ENCODE assay signal across 8 cellular contexts in genomic region chr17:7573324-7574080, GRCh38. TPM values are rescaled to one million over a fixed set of nuclear protein-coding genes. Genes with fewer than 3 reads are reported as not detected.
A peak's percentile ranks its signal among the peaks of the same experiment; 100 is the strongest.
DNase-seq lines count a peak whose midpoint lies in the region; ATAC-seq, FAIRE-seq and TF ChIP-seq lines count a peak whose summit lies in the region.

No MANE protein-coding gene starts in this region.

- no peak for TF ChIP-seq CTCF in kidney (IDR thresholded peaks at IDR 0.05; ENCODE audit: borderline replicate concordance, extremely low read depth, insufficient read depth)

- no peaks in the 10 kb centered on the region for H3K27me3 ChIP-seq in BLaER1 treated with 17β-estradiol and CSF1 and Interleukin-3, amounts not matched to agents 10 nM and 100 nM

- peaks cover 0 to 4% (median 0%) of the 10 kb centered on the region in 11 experiments; a peak in 5 of 22 replicates for H3K9me3 ChIP-seq in BLaER1 treated with 17β-estradiol and CSF1 and Interleukin-3, amounts not matched to agents 10 nM and 100 nM (replicated peaks in 1 of 11)
- H3K9me3 ChIP-seq in kidney (ENCODE audit: control insufficient read depth in 1 of 2, low read length in 2 of 2), result no peaks in the 10 kb centered on the region

- peak overlapping the region; percentile 100 for H3K4me3 Mint-ChIP-seq in central memory CD8-positive, alpha-beta T cell

- H3K4me1 ChIP-seq in BLaER1 treated with 17β-estradiol and CSF1 and Interleukin-3, amounts not matched to agents 10 nM and 100 nM, result peaks cover 48 to 64% (median 58%) of the 10 kb centered on the region in 10 experiments
- peaks cover 12 to 23% of the 10 kb centered on the region in 2 donors for H3K4me1 ChIP-seq in kidney (ENCODE audit: control insufficient read depth in 1 of 2, insufficient read depth in 1 of 2, low read depth in 1 of 2, low read length in 2 of 2)

- peak overlapping the region; percentile 99 to 100 (median 100) for H3K9ac ChIP-seq in BLaER1 treated with 17β-estradiol and CSF1 and Interleukin-3, amounts not matched to agents 10 nM and 100 nM
- H3K9ac ChIP-seq in kidney (ENCODE audit: low read length in 2 of 2), result peak overlapping the region; percentile 93 to 97

- H3K4me3 ChIP-seq in BLaER1 treated with 17β-estradiol and CSF1 and Interleukin-3, amounts not matched to agents 10 nM and 100 nM, result peak overlapping the region; percentile 97 to 100 (median 99)
- peak overlapping the region; percentile 82 to 90 for H3K4me3 ChIP-seq in kidney (ENCODE audit: low read length in 2 of 2)

- peak; percentile 91 for DNase-seq in NCI-H2227 (lab: John Stamatoyannopoulos, UW; ENCODE audit: unreplicated experiment)
- DNase-seq in central memory CD8-positive, alpha-beta T cell (ENCODE audit: low spot score in 2 of 2), result peak; percentile 76 to 89
- DNase-seq in kidney, result peak; percentile 97
- DNase-seq in stimulated activated CD4-positive, alpha-beta T cell treated with anti-CD3 and anti-CD28 coated beads, Interleukin-12 subunit alpha, Interleukin-12 subunit beta, amount 100 ng/mL, for 4 hours, result peak; percentile 90

- no peaks in the 10 kb centered on the region for H3K27me3 Mint-ChIP-seq in central memory CD8-positive, alpha-beta T cell

- H3K27ac ChIP-seq in BLaER1 treated with 17β-estradiol and CSF1 and Interleukin-3, amounts not matched to agents 10 nM and 100 nM, result peak overlapping the region; percentile 99 to 100 (median 100)
- H3K27ac ChIP-seq in kidney (ENCODE audit: low read depth in 2 of 2, low read length in 2 of 2), result peak overlapping the region; percentile 97 to 98

- peak overlapping the region; percentile 99 for H3K27ac Mint-ChIP-seq in central memory CD8-positive, alpha-beta T cell (ENCODE audit: low read depth)

- ATAC-seq in GM21723 (IDR thresholded peaks at IDR 0.05; ENCODE audit: unreplicated experiment) (peak; percentile 28), HG02763 (IDR thresholded peaks at IDR 0.05; ENCODE audit: unreplicated experiment) (no peak)
- ATAC-seq in activated CD4-positive, CD25-positive, alpha-beta regulatory T cell treated with anti-CD3 and anti-CD28 coated beads, Interleukin-2, amount 50 U/mL, for 24 hours, result peak; percentile 36 to 37
- ATAC-seq in central memory CD8-positive, alpha-beta T cell (replicated peaks; ENCODE audit: extremely low read depth, poor library complexity, severe bottlenecking), result peak; percentile 45

- H3K36me3 Mint-ChIP-seq in central memory CD8-positive, alpha-beta T cell (ENCODE audit: insufficient read depth), result peaks cover 67% of the 10 kb centered on the region

- peaks cover 36% of the 10 kb centered on the region for H3K4me1 Mint-ChIP-seq in central memory CD8-positive, alpha-beta T cell

- intact Hi-C loops in kidney (cut with DNase I), result no loop called here

- peaks cover 76 to 85% (median 84%) of the 10 kb centered on the region in 11 experiments for H3K36me3 ChIP-seq in BLaER1 treated with 17β-estradiol and CSF1 and Interleukin-3, amounts not matched to agents 10 nM and 100 nM
- peaks cover 50 to 59% of the 10 kb centered on the region in 2 donors for H3K36me3 ChIP-seq in kidney (ENCODE audit: control insufficient read depth in 1 of 2, insufficient read depth in 2 of 2, low read length in 2 of 2)

- peak overlapping the region; percentile 81 to 100 (median 98) for H3K4me2 ChIP-seq in BLaER1 treated with 17β-estradiol and CSF1 and Interleukin-3, amounts not matched to agents 10 nM and 100 nM

- H3K9me3 Mint-ChIP-seq in central memory CD8-positive, alpha-beta T cell, result no peaks in the 10 kb centered on the region

- FAIRE-seq in kidney (lab: Jason Lieb, UNC), result no peak

- H4K20me1 ChIP-seq in BLaER1 treated with 17β-estradiol and CSF1 and Interleukin-3, amounts not matched to agents 10 nM and 100 nM, result peaks cover 49 to 75% (median 58%) of the 10 kb centered on the region in 11 experiments

RNA-seq across cellular contexts. Expression of gene CD68, which starts 5.9 kb away (rescaled TPM):
- total RNA-seq in kidney, result 92.6 TPM
- 38.3 TPM for polyA plus RNA-seq in kidney (ENCODE audit: insufficient read depth, low read depth, low replicate concordance)

RNA-seq across cellular contexts. Expression of gene MPDU1, which starts 10.2 kb away (rescaled TPM):
- total RNA-seq in kidney, result 54.2 TPM
- 145 TPM for polyA plus RNA-seq in kidney (ENCODE audit: insufficient read depth, low read depth, low replicate concordance)

RNA-seq across cellular contexts. Expression of gene SENP3, which starts 11.8 kb away (rescaled TPM):
- 43.5 TPM for total RNA-seq in kidney
- polyA plus RNA-seq in kidney (ENCODE audit: insufficient read depth, low read depth, low replicate concordance), result 50.3 TPM

RNA-seq across cellular contexts. Expression of gene TNFSF13, which starts 15.0 kb away (rescaled TPM):
- total RNA-seq in kidney, result 99.2 TPM
- polyA plus RNA-seq in kidney (ENCODE audit: insufficient read depth, low read depth, low replicate concordance), result 68.6 TPM

RNA-seq across cellular contexts. Expression of gene SOX15, which starts 16.4 kb away (rescaled TPM):
- total RNA-seq in kidney, result 0.88 TPM
- 0.80 TPM for polyA plus RNA-seq in kidney (ENCODE audit: insufficient read depth, low read depth, low replicate concordance)
